Comparison of ENCODE assay signal across 26 cellular contexts in genomic region chr2:123415678-123416077, GRCh38.
"Had no signal": no experiment of that assay in that cellular context is flagged by ENCODE, and none has a peak within 500 bp of the region (broad histone marks: within the 10 kb centered on the region; RNA-seq: fewer than 3 reads in every experiment).

No MANE protein-coding gene starts in this region.

- H3K4me1 ChIP-seq: colonic mucosa, esophagus muscularis mucosa, esophagus squamous epithelium, foreskin keratinocyte, gastrocnemius medialis, gastroesophageal sphincter, heart left ventricle, heart right ventricle had no signal

- H3K4me3 ChIP-seq: colonic mucosa, coronary artery, dorsolateral prefrontal cortex, esophagus muscularis mucosa, esophagus squamous epithelium, gastrocnemius medialis, gastroesophageal sphincter, heart left ventricle, heart right ventricle had no signal

- H3K27ac ChIP-seq: colonic mucosa, coronary artery, dorsolateral prefrontal cortex, epithelial cell of prostate, esophagus muscularis mucosa, esophagus squamous epithelium, foreskin keratinocyte, gastrocnemius medialis, gastroesophageal sphincter, heart left ventricle, heart right ventricle had no signal

- H3K36me3 ChIP-seq: colonic mucosa, esophagus muscularis mucosa, esophagus squamous epithelium, gastrocnemius medialis, gastroesophageal sphincter, heart left ventricle, heart right ventricle had no signal

- DNase-seq: colonic mucosa; cortex of kidney; dermis blood vessel endothelial cell; dorsolateral prefrontal cortex; effector CD4-positive, alpha-beta T cell; effector CD8-positive, alpha-beta T cell; effector memory CD4-positive, alpha-beta T cell; effector memory CD8-positive, alpha-beta T cell; endodermal cell; erythroblast; esophagus squamous epithelium; foreskin fibroblast; foreskin keratinocyte; foreskin melanocyte; gastrocnemius medialis; glutamatergic neuron; head of caudate nucleus; heart left ventricle; heart right ventricle had no signal

- H3K9me3 ChIP-seq: colonic mucosa, esophagus muscularis mucosa, esophagus squamous epithelium, gastrocnemius medialis, gastroesophageal sphincter, heart left ventricle had no signal

- FAIRE-seq: colon, endometrium, endothelial cell of umbilical vein had no signal

- H3K27me3 ChIP-seq: colonic mucosa, dorsolateral prefrontal cortex, esophagus muscularis mucosa, esophagus squamous epithelium, foreskin keratinocyte, gastrocnemius medialis, gastroesophageal sphincter, heart left ventricle, heart right ventricle had no signal
